In the genomic region with DNA sequence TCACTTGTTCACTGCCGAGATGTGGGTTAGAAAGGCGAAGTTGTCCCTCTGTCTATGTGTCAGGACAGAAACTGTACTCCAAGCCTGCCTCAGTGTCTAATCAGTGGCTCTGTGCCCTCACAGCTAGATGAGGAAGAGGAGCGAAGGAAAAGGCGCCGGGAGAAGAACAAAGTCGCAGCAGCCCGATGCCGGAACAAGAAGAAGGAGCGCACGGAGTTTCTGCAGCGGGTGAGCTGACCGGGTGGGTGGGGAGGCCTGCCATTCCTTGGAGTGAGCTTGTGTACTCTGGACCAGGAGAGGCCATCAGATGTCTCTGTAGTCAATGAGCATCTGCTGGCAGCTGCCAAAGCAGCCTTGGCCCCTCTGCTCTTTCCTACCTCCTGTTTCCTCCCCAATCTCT, we compare ENCODE assay signal across 23 cellular contexts.
"Had no signal": no experiment of that assay in that cellular context is flagged by ENCODE, and none has a peak within 500 bp of the region (broad histone marks: within the 10 kb centered on the region; RNA-seq: fewer than 3 reads in every experiment).

No MANE protein-coding gene starts in this region.

- H3K27me3 ChIP-seq: foreskin keratinocyte, hepatocyte, upper lobe of left lung had no signal

- H3K27ac ChIP-seq: foreskin keratinocyte, hepatocyte, upper lobe of left lung, WERI-Rb-1 had no signal

- H3K9me3 Mint-ChIP-seq: activated naive CD4-positive, alpha-beta T cell treated with anti-CD3 and anti-CD28 coated beads for 36 hours; activated naive CD8-positive, alpha-beta T cell treated with anti-CD3 and anti-CD28 coated beads, Interleukin-2, amount 10 ng/mL, durations not matched to agents 7 days and 5 days; activated T-cell treated with anti-CD3 and anti-CD28 coated beads, Interleukin-2, amount 50 U/mL, for 24 hours; activated T-helper 17 cell treated with anti-CD3 and anti-CD28 coated beads, Interleukin-2, amount 50 U/mL, for 72 hours; dendritic cell treated with granulocyte-macrophage colony-stimulating factor and Interleukin-4, amounts not matched to agents 40 ng/mL and 50 ng/mL, for 4 days; mesothelial cell of epicardium; nephron; T-cell; T-helper 2 cell treated with Interferon-gamma antibody and Interleukin-4, amounts not matched to agents 5 μg/mL and 100 μg/mL, for 36 hours had no signal

- H3K27ac Mint-ChIP-seq: activated naive CD4-positive, alpha-beta T cell treated with anti-CD3 and anti-CD28 coated beads for 36 hours; activated naive CD8-positive, alpha-beta T cell treated with anti-CD3 and anti-CD28 coated beads, Interleukin-2, amount 10 ng/mL, durations not matched to agents 7 days and 5 days; activated T-cell treated with anti-CD3 and anti-CD28 coated beads, Interleukin-2, amount 50 U/mL, for 24 hours; activated T-helper 17 cell treated with anti-CD3 and anti-CD28 coated beads, Interleukin-2, amount 50 U/mL, for 72 hours; dendritic cell treated with granulocyte-macrophage colony-stimulating factor and Interleukin-4, amounts not matched to agents 40 ng/mL and 50 ng/mL, for 4 days; mesothelial cell of epicardium; nephron; T-cell; T-helper 2 cell treated with Interferon-gamma antibody and Interleukin-4, amounts not matched to agents 5 μg/mL and 100 μg/mL, for 36 hours had no signal

- H3K36me3 ChIP-seq: WERI-Rb-1 had no signal

- H3K9me3 ChIP-seq: upper lobe of left lung had no signal

- H3K4me3 Mint-ChIP-seq: activated naive CD4-positive, alpha-beta T cell treated with anti-CD3 and anti-CD28 coated beads for 36 hours; activated naive CD8-positive, alpha-beta T cell treated with anti-CD3 and anti-CD28 coated beads, Interleukin-2, amount 10 ng/mL, durations not matched to agents 7 days and 5 days; activated T-cell treated with anti-CD3 and anti-CD28 coated beads, Interleukin-2, amount 50 U/mL, for 24 hours; activated T-helper 17 cell treated with anti-CD3 and anti-CD28 coated beads, Interleukin-2, amount 50 U/mL, for 72 hours; dendritic cell treated with granulocyte-macrophage colony-stimulating factor and Interleukin-4, amounts not matched to agents 40 ng/mL and 50 ng/mL, for 4 days; mesothelial cell of epicardium; nephron; T-cell; T-helper 2 cell treated with Interferon-gamma antibody and Interleukin-4, amounts not matched to agents 5 μg/mL and 100 μg/mL, for 36 hours had no signal

- H3K4me1 ChIP-seq: foreskin keratinocyte had no signal

- H3K36me3 Mint-ChIP-seq: activated naive CD8-positive, alpha-beta T cell treated with anti-CD3 and anti-CD28 coated beads, Interleukin-2, amount 10 ng/mL, durations not matched to agents 7 days and 5 days had no signal

- H3K27me3 Mint-ChIP-seq: activated T-cell treated with anti-CD3 and anti-CD28 coated beads, Interleukin-2, amount 50 U/mL, for 24 hours; activated T-helper 17 cell treated with anti-CD3 and anti-CD28 coated beads, Interleukin-2, amount 50 U/mL, for 72 hours; dendritic cell treated with granulocyte-macrophage colony-stimulating factor and Interleukin-4, amounts not matched to agents 40 ng/mL and 50 ng/mL, for 4 days had no signal

- H3K4me3 ChIP-seq: hepatocyte, upper lobe of left lung had no signal

- ATAC-seq: activated T-helper 17 cell treated with anti-CD3 and anti-CD28 coated beads, Interleukin-2, amount 50 U/mL, for 72 hours; foreskin keratinocyte; left ventricle myocardium superior; T-cell had no signal

- DNase-seq: activated CD4-positive, alpha-beta T cell treated with anti-CD3 and anti-CD28 coated beads for 1 hour; activated CD4-positive, alpha-beta T cell treated with anti-CD3 and anti-CD28 coated beads, Interleukin-2, amount 50 U/mL, for 1 hour; activated CD8-positive, alpha-beta memory T cell treated with anti-CD3 and anti-CD28 coated beads for 24 hours; activated CD8-positive, alpha-beta memory T cell treated with anti-CD3 and anti-CD28 coated beads, Interleukin-2, amount 50 U/mL, for 4 hours; activated naive CD4-positive, alpha-beta T cell treated with anti-CD3 and anti-CD28 coated beads for 36 hours; activated naive CD8-positive, alpha-beta T cell treated with anti-CD3 and anti-CD28 coated beads, Interleukin-2, amount 10 ng/mL, durations not matched to agents 7 days and 5 days; activated T-cell treated with anti-CD3 and anti-CD28 coated beads, Interleukin-2, amount 50 U/mL, for 24 hours; amniotic stem cell; effector CD8-positive, alpha-beta T cell; foreskin keratinocyte; left ventricle myocardium superior; mammary epithelial cell; stimulated activated CD4-positive, alpha-beta T cell treated with anti-CD3 and anti-CD28 coated beads, Interleukin-4, amount 100 ng/mL, for 1 hour; stimulated activated naive CD4-positive, alpha-beta T cell; T-cell; upper lobe of left lung; WERI-Rb-1 had no signal
